In genomic region chr1:33334081-33334552, GRCh38 we compare ENCODE assay signal across 11 cellular contexts. TPM values are rescaled to one million over a fixed set of nuclear protein-coding genes. Genes with fewer than 3 reads are reported as not detected.
DNase-seq lines count a peak whose midpoint lies in the region; ATAC-seq and TF ChIP-seq lines count a peak whose summit lies in the region.
"Had no signal": no experiment of that assay in that cellular context is flagged by ENCODE, and none has a peak within 500 bp of the region (broad histone marks: within the 10 kb centered on the region; RNA-seq: fewer than 3 reads in every experiment).

No MANE protein-coding gene starts in this region.

- H3K9me2 ChIP-seq in GM23248 (ENCODE audit: insufficient read depth), result no peaks in the 10 kb centered on the region
- H3K9me2 ChIP-seq in OCI-LY7 (ENCODE audit: insufficient read depth, low read length), result no peaks in the 10 kb centered on the region

- no peak for TF ChIP-seq CTCF in dorsolateral prefrontal cortex (IDR thresholded peaks at IDR 0.05 in 54 of 56, conservative IDR thresholded peaks at IDR 0.05 in 2 of 56; ENCODE audit: low read depth in 1 of 56, partially characterized antibody in 56 of 56)
- TF ChIP-seq CTCF in lower leg skin (IDR thresholded peaks at IDR 0.05), result no peak
- TF ChIP-seq CTCF in spleen (IDR thresholded peaks at IDR 0.05 in 8 of 11, conservative IDR thresholded peaks at IDR 0.05 in 3 of 11), result no peak
- TF ChIP-seq CTCF in OCI-LY7 (conservative IDR thresholded peaks at IDR 0.05; ENCODE audit: low read length), result no peak

- H2AFZ ChIP-seq in GM23248, result no peak overlapping the region
- no peak overlapping the region for H2AFZ ChIP-seq in OCI-LY7 (ENCODE audit: low read length)

- H3K36me3 ChIP-seq in GM23248 (ENCODE audit: low read depth) (peaks cover 28% of the 10 kb centered on the region; the same call in 1 of the 2 replicates), spleen (peaks cover 5 to 75% (median 46%) of the 10 kb centered on the region in 6 donors), OCI-LY7 (ENCODE audit: insufficient read depth, low read length) (peaks cover 37% of the 10 kb centered on the region)
- H3K36me3 ChIP-seq in effector memory CD4-positive, alpha-beta T cell (ENCODE audit: control insufficient read depth, insufficient read depth, low read length), result peaks cover 49% of the 10 kb centered on the region

- peak overlapping the region; percentile 96 for H3K27ac ChIP-seq in GM23248
- H3K27ac ChIP-seq in dorsolateral prefrontal cortex, result peak overlapping the region in 58 of 59 donors; percentile 7 to 99 (median 80)
- peak overlapping the region; percentile 9 to 99 (median 92) for H3K27ac ChIP-seq in spleen
- no peak overlapping the region for H3K27ac ChIP-seq in OCI-LY7 (ENCODE audit: low read depth, low read length, poor library complexity, severe bottlenecking)
- no peak overlapping the region for H3K27ac ChIP-seq in effector memory CD4-positive, alpha-beta T cell (ENCODE audit: insufficient read depth, low read length, poor library complexity, severe bottlenecking)
- H3K27ac ChIP-seq: BLaER1 had no signal

- H3K27me3 ChIP-seq in GM23248 (replicated peaks; ENCODE audit: insufficient read depth) (no peaks in the 10 kb centered on the region), dorsolateral prefrontal cortex (no peaks in the 10 kb centered on the region), spleen (replicated peaks in 1 of 7) (no peaks in the 10 kb centered on the region)
- H3K27me3 ChIP-seq in effector memory CD4-positive, alpha-beta T cell (replicated peaks; ENCODE audit: control insufficient read depth, insufficient read depth, low read length, poor library complexity, severe bottlenecking), result no peaks in the 10 kb centered on the region
- H3K27me3 ChIP-seq: BLaER1 had no signal

- H4K20me1 ChIP-seq in GM23248 (ENCODE audit: insufficient read depth), result peaks cover 8% of the 10 kb centered on the region; the same call in 1 of the 2 replicates
- no peaks in the 10 kb centered on the region for H4K20me1 ChIP-seq in OCI-LY7 (ENCODE audit: insufficient read depth, low read length)

- H3K4me2 ChIP-seq in GM23248 (ENCODE audit: unreplicated experiment), result peak overlapping the region; percentile 63
- no peak overlapping the region for H3K4me2 ChIP-seq in OCI-LY7 (ENCODE audit: low read length)

- H3K9me3 ChIP-seq in GM23248 (ENCODE audit: low read depth), result no peaks in the 10 kb centered on the region
- no peaks in the 10 kb centered on the region for H3K9me3 ChIP-seq in spleen
- H3K9me3 ChIP-seq in OCI-LY7 (ENCODE audit: low read length), result no peaks in the 10 kb centered on the region
- no peaks in the 10 kb centered on the region for H3K9me3 ChIP-seq in effector memory CD4-positive, alpha-beta T cell (ENCODE audit: control insufficient read depth, low read length)
- H3K9me3 ChIP-seq: BLaER1 had no signal

- CTCF ChIA-PET in OCI-LY7 (lab: Charles Lee; ENCODE audit: unreplicated experiment), result no interaction called here

- no peak for ATAC-seq in GM18519 (IDR thresholded peaks at IDR 0.05; ENCODE audit: low FRiP score, unreplicated experiment)

- H3K79me2 ChIP-seq in GM23248 (ENCODE audit: insufficient read depth) (peaks cover 98% of the 10 kb centered on the region), OCI-LY7 (ENCODE audit: insufficient read depth, low read depth, low read length) (no peaks in the 10 kb centered on the region)

- H3K4me3 ChIP-seq in GM23248, result peak overlapping the region; percentile 42
- peak overlapping the region in 21 of 59 donors; percentile 0 to 37 (median 12) for H3K4me3 ChIP-seq in dorsolateral prefrontal cortex
- no peak overlapping the region for H3K4me3 ChIP-seq in lower leg skin (ENCODE audit: low read depth, poor library complexity, severe bottlenecking)
- peak overlapping the region in 1 of 8 donors; percentile 38 for H3K4me3 ChIP-seq in spleen
- no peak overlapping the region for H3K4me3 ChIP-seq in OCI-LY7 (ENCODE audit: low read depth, low read length, poor library complexity, severe bottlenecking)
- H3K4me3 ChIP-seq in effector memory CD4-positive, alpha-beta T cell (ENCODE audit: insufficient read depth, low read depth, low read length, poor library complexity, severe bottlenecking), result no peak overlapping the region
- H3K4me3 ChIP-seq: BLaER1 had no signal

- POLR2A ChIA-PET in OCI-LY7 (lab: Charles Lee), result no interaction called here

- peak; percentile 90 for DNase-seq in GM23248
- peak in 4 of 10 donors; percentile 37 to 53 (median 44) for DNase-seq in dorsolateral prefrontal cortex
- peak; percentile 70 to 94 for DNase-seq in lower leg skin (ENCODE audit: low spot score in 2 of 2)
- DNase-seq in spleen, result peak; percentile 77
- no peak for DNase-seq in OCI-LY7 (ENCODE audit: low spot score)
- no peak for DNase-seq in effector memory CD4-positive, alpha-beta T cell
- no peak for DNase-seq in SIG-M5 (lab: John Stamatoyannopoulos, UW)
- DNase-seq: NCI-H1436 treated with DMSO at 0.1 percent for 48 hours had no signal

- TF ChIP-seq POLR2A in lower leg skin (IDR thresholded peaks at IDR 0.05) (no peak), spleen (IDR thresholded peaks at IDR 0.05) (no peak)

- H3F3A ChIP-seq in GM23248 (ENCODE audit: insufficient read depth), result peaks cover 74% of the 10 kb centered on the region

- no TSS peak for BruUV-seq in OCI-LY7 (replicated peaks; lab: Mats Ljungman, UMichigan)

- H3K4me1 ChIP-seq in GM23248 (ENCODE audit: insufficient read depth), result peaks cover 57% of the 10 kb centered on the region
- peaks cover 39 to 100% (median 78%) of the 10 kb centered on the region in 6 donors for H3K4me1 ChIP-seq in spleen
- H3K4me1 ChIP-seq in OCI-LY7 (ENCODE audit: insufficient read depth, low read length, poor library complexity, severe bottlenecking), result peaks cover 3% of the 10 kb centered on the region
- no peaks in the 10 kb centered on the region for H3K4me1 ChIP-seq in effector memory CD4-positive, alpha-beta T cell (ENCODE audit: control insufficient read depth, insufficient read depth, low read length, poor library complexity, severe bottlenecking)

- WGBS in GM23248 (ENCODE audit: low coverage in 1 of 2, low lambda C conversion rate in 2 of 2, missing lambda C conversion rate in 2 of 2), 2 experiments, result 8 to 10% methylated on average over 17 of the region's 17 CpGs
- 44 to 52% methylated on average over 17 of the region's 17 CpGs for WGBS in lower leg skin, 2 donors
- 53 to 72% (median 58%) methylated on average over 17 of the region's 17 CpGs for WGBS in spleen, 5 donors

- H3K9ac ChIP-seq in GM23248, result peak overlapping the region; percentile 79
- H3K9ac ChIP-seq: BLaER1 had no signal

- intact Hi-C loops in dorsolateral prefrontal cortex (cut with DNase I) (loop anchor here in 1 of 2 donors (5.0 kb wide), 1 partner anchor 37 kb away; no protein-coding TSS in a partner anchor), lower leg skin (cut with DNase I; ENCODE audit: low total_unique reads) (no loop called here), spleen (cut with DNase I; ENCODE audit: low total_unique reads) (no loop called here), OCI-LY7 (cut with micrococcal nuclease; ENCODE audit: unreplicated experiment) (no loop called here)

- in situ Hi-C loops in GM23248 (cut with MboI), result no loop called here

RNA-seq across cellular contexts. Expression of gene A3GALT2, which starts 13.2 kb away (rescaled TPM):
- total RNA-seq in GM23248 (2014; rRNA removed; shearing (Covaris generic)), result not detected in 2 replicates
- not detected in 2 replicates for polyA plus RNA-seq in GM23248 (2016; fragmentation: Nextera tagmentation; extraction: Ambion mirVana)
- under 1 TPM in 10 of 120 experiments, not detected in 110; 0.35 to 0.76 (median 0.60) TPM for total RNA-seq in dorsolateral prefrontal cortex
- total RNA-seq in lower leg skin, result not detected
- 1 to 10 TPM in 1 of 7 donors, under 1 TPM in 1, not detected in 5; 0.47 to 1.6 TPM for total RNA-seq in spleen
- polyA plus RNA-seq in spleen, result under 1 TPM in 1 of 3 donors, not detected in 2; 0.10 TPM
- not detected in 2 replicates for total RNA-seq in OCI-LY7 (2014; rRNA removed; shearing (Covaris generic))
- not detected in 2 replicates for total RNA-seq in OCI-LY7 (2022)
- total RNA-seq: ureter had no signal

Comparison
In these comparisons a context has a peak if more than half of its experiments do, and no peak if none do; other contexts are left out.
1. DNase-seq: peak in GM23248 (single experiment), lower leg skin (2 of 2) and spleen (single experiment); none in OCI-LY7 (single experiment), effector memory CD4-positive, alpha-beta T cell (0 of 3) and SIG-M5 (single experiment).
2. H3K27ac ChIP-seq: peak in GM23248 (single experiment), dorsolateral prefrontal cortex (58 of 59) and spleen (8 of 8); none in OCI-LY7 (single experiment) and effector memory CD4-positive, alpha-beta T cell (single experiment).